In the genomic region with DNA sequence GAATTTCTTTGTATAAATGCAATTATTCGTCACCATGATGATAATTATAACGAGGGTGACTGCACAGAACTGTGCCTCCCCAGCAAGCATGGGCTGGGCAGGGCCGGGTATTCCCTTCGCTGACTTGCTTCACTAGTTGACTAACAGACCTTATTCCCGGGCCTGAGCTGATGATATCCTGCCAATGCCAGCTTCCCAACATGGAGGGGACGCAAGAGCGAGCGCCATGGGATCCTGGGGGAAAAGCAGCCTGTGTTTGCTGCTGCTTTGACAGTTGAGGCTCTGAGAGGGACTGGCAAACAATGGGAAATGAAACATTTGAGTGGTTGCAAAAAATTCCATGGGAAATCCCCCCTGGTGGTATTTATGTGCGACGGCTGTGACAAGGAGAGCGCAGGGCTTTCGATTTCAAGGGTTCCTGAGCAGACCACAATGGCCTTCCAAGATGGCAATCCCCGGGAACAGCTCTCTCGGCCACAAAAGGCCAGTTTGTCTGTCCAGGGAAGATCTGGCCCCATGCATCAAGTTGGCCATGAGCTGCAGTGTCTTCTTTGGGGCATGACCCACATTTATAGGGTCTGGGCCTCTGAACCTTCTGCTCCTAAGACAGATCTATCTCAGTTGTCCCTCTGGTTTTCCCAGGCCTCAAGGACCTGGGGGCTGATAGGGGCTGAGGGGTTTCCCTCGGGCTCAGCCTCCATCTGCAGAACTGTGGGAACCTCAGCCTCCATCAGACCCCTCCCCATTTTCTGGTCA, we compare ENCODE assay signal across 10 cellular contexts. TPM values are rescaled to one million over a fixed set of nuclear protein-coding genes. Genes with fewer than 3 reads are reported as not detected.
DNase-seq lines count a peak whose midpoint lies in the region; ATAC-seq and TF ChIP-seq lines count a peak whose summit lies in the region.
"Had no signal": no experiment of that assay in that cellular context is flagged by ENCODE, and none has a peak within 500 bp of the region (broad histone marks: within the 10 kb centered on the region; RNA-seq: fewer than 3 reads in every experiment).

No MANE protein-coding gene starts in this region.

- H4K91ac ChIP-seq in trophoblast cell (ENCODE audit: low read depth, low read length) = peak overlapping the region; percentile 16

- H3K4me1 ChIP-seq in OCI-LY3 (ENCODE audit: low read length) (peaks cover 60% of the 10 kb centered on the region), trophoblast cell (ENCODE audit: control insufficient read depth in 1 of 2, insufficient read depth in 2 of 2, low read length in 2 of 2) (peaks cover 11 to 18% of the 10 kb centered on the region in 2 experiments), upper lobe of left lung (peaks cover 30 to 47% (median 35%) of the 10 kb centered on the region in 4 donors)

- no peak overlapping the region for H4K12ac ChIP-seq in trophoblast cell (ENCODE audit: low read depth, low read length)

- peak; percentile 37 for ATAC-seq in GM18870 (IDR thresholded peaks at IDR 0.05; ENCODE audit: unreplicated experiment)
- ATAC-seq in GM21825 (IDR thresholded peaks at IDR 0.05; ENCODE audit: unreplicated experiment) = peak; percentile 40
- no peak for ATAC-seq in upper lobe of left lung (ENCODE audit: low FRiP score in 2 of 2)
- ATAC-seq: right lobe of liver had no signal

- H2AK5ac ChIP-seq in trophoblast cell (ENCODE audit: low read length) = peak overlapping the region; percentile 26

- H3K79me2 ChIP-seq in OCI-LY3 (ENCODE audit: low read length) (no peaks in the 10 kb centered on the region), trophoblast cell (ENCODE audit: control insufficient read depth, insufficient read depth, low read length, poor library complexity) (no peaks in the 10 kb centered on the region)

- no peak overlapping the region for H3K14ac ChIP-seq in trophoblast cell (ENCODE audit: low read length)

- H3K18ac ChIP-seq in trophoblast cell (ENCODE audit: low read length) = no peak overlapping the region

- no CpG with 5 or more reads among the region's 15 CpGs for WGBS in trophoblast cell (ENCODE audit: extremely low coverage, insufficient coverage, insufficient read length)
- WGBS in upper lobe of left lung, 2 donors = 70 to 74% methylated on average over 14 to 15 of the region's 15 CpGs

- H3K27me3 ChIP-seq in OCI-LY3 (ENCODE audit: low read depth, low read length) (peaks cover 4% of the 10 kb centered on the region; the same call in 1 of the 2 replicates), trophoblast cell (ENCODE audit: insufficient read depth, low read length) (no peaks in the 10 kb centered on the region), upper lobe of left lung (no peaks in the 10 kb centered on the region)
- H3K27me3 ChIP-seq: right lobe of liver, testis had no signal

- H3K4me2 ChIP-seq in OCI-LY3 (ENCODE audit: low read length) = peak overlapping the region; percentile 97
- H3K4me2 ChIP-seq in trophoblast cell (ENCODE audit: low read length) = no peak overlapping the region

- H3K4me3 ChIP-seq in OCI-LY3 (ENCODE audit: low read length) = peak overlapping the region; percentile 70
- H3K4me3 ChIP-seq in trophoblast cell (ENCODE audit: low read depth, low read length) = no peak overlapping the region
- H3K4me3 ChIP-seq in upper lobe of left lung = no peak overlapping the region
- H3K4me3 ChIP-seq: right lobe of liver, testis had no signal

- H2BK5ac ChIP-seq in trophoblast cell (ENCODE audit: low read depth, low read length, poor library complexity) = no peak overlapping the region

- H4K20me1 ChIP-seq in OCI-LY3 (ENCODE audit: insufficient read depth, low read length) = no peaks in the 10 kb centered on the region

- H3K23ac ChIP-seq in trophoblast cell (ENCODE audit: low read length) = no peak overlapping the region

- H3K79me1 ChIP-seq in trophoblast cell (ENCODE audit: low read length) = no peaks in the 10 kb centered on the region

- no peaks in the 10 kb centered on the region for H3K36me3 ChIP-seq in OCI-LY3 (replicated peaks; ENCODE audit: low read depth, low read length)
- no peaks in the 10 kb centered on the region for H3K36me3 ChIP-seq in trophoblast cell (ENCODE audit: control insufficient read depth in 1 of 2, insufficient read depth in 2 of 2, low read length in 2 of 2)
- no peaks in the 10 kb centered on the region for H3K36me3 ChIP-seq in upper lobe of left lung
- H3K36me3 ChIP-seq: right lobe of liver had no signal

- H3K9ac ChIP-seq in OCI-LY3 (ENCODE audit: low read length) = peak overlapping the region; percentile 45; the same call in 1 of the 2 replicates
- H3K9ac ChIP-seq in trophoblast cell (ENCODE audit: low read length) = no peak overlapping the region

- H2AFZ ChIP-seq in OCI-LY3 (ENCODE audit: low read depth, low read length) (no peak overlapping the region), trophoblast cell (ENCODE audit: insufficient read depth, low read length, poor library complexity) (no peak overlapping the region)

- H3K9me3 ChIP-seq in OCI-LY3 (ENCODE audit: insufficient read depth, low read length) (no peaks in the 10 kb centered on the region), trophoblast cell (ENCODE audit: insufficient read depth, low read depth, low read length) (peaks cover 1% of the 10 kb centered on the region), upper lobe of left lung (no peaks in the 10 kb centered on the region)
- H3K9me3 ChIP-seq: right lobe of liver, testis had no signal

- TF ChIP-seq POLR2A in upper lobe of left lung (IDR thresholded peaks at IDR 0.05) = no peak

- H3K4ac ChIP-seq in trophoblast cell (ENCODE audit: low read depth, low read length) = no peak overlapping the region

- H2BK120ac ChIP-seq in trophoblast cell (ENCODE audit: insufficient read depth, low read length, poor library complexity) = no peak overlapping the region

- peak overlapping the region; percentile 41 for H2BK12ac ChIP-seq in trophoblast cell (ENCODE audit: low read length)

- DNase-seq in trophoblast cell (no peak), upper lobe of left lung (no peak), mucosa of gallbladder (ENCODE audit: low spot score) (no peak)
- DNase-seq in stimulated activated CD4-positive, alpha-beta T cell treated with anti-CD3 and anti-CD28 coated beads, Interleukin-15, amount 100 ng/mL, for 24 hours = no peak
- DNase-seq: NCI-H526 treated with DMSO at 0.1 percent for 48 hours, right lobe of liver, testis had no signal

- no peak for TF ChIP-seq CTCF in OCI-LY3 (IDR thresholded peaks at IDR 0.05; ENCODE audit: low read depth, low read length)
- no peak for TF ChIP-seq CTCF in upper lobe of left lung (IDR thresholded peaks at IDR 0.05)

- no peak for TF ChIP-seq EP300 in upper lobe of left lung (IDR thresholded peaks at IDR 0.05)

- H3K27ac ChIP-seq in OCI-LY3 (ENCODE audit: low read length) = peak overlapping the region; percentile 67
- no peak overlapping the region for H3K27ac ChIP-seq in trophoblast cell (ENCODE audit: low read depth, low read length)
- H3K27ac ChIP-seq in upper lobe of left lung = no peak overlapping the region
- H3K27ac ChIP-seq: right lobe of liver, testis had no signal

- H4K8ac ChIP-seq in trophoblast cell (ENCODE audit: low read depth, low read length) = no peak overlapping the region

RNA-seq across cellular contexts. Expression of a gene that starts 21.9 kb away (rescaled TPM):
- polyA plus RNA-seq in trophoblast cell (2013) = 0.28 and 0.31 TPM in 2 replicates
- total RNA-seq in upper lobe of left lung (1 to 10 TPM in 4 of 6 donors, not detected in 2; 1.5 to 5.7 (median 2.5) TPM), mucosa of gallbladder (0.46 TPM)

Comparison
In these comparisons a context has a peak if more than half of its experiments do, and no peak if none do; other contexts are left out.
1. ATAC-seq: peak in GM18870 (single experiment) and GM21825 (single experiment); none in upper lobe of left lung (0 of 2).